8 cellular contexts compared by ENCODE assay signal in genomic region chr19:6458695-6459355, GRCh38. TPM values are rescaled to one million over a fixed set of nuclear protein-coding genes. Genes with fewer than 3 reads are reported as not detected.
DNase-seq lines count a peak whose midpoint lies in the region; ATAC-seq and TF ChIP-seq lines count a peak whose summit lies in the region.

No MANE protein-coding gene starts in this region.

- H3K36me3 ChIP-seq in HCT116 (ENCODE audit: control insufficient read depth in 1 of 2, insufficient read depth in 2 of 2, low read length in 2 of 2) (peaks cover 6 to 17% of the 10 kb centered on the region in 2 experiments; a peak in 3 of 4 replicates), smooth muscle cell (ENCODE audit: low read depth) (peaks cover 10% of the 10 kb centered on the region)

- H3F3A ChIP-seq in smooth muscle cell (ENCODE audit: low read depth): no peaks in the 10 kb centered on the region

- BruUV-seq in HCT116 (replicated peaks; lab: Mats Ljungman, UMichigan): no TSS peak

- TF ChIP-seq CTCF in HCT116 (IDR thresholded peaks at IDR 0.05 in 2 of 3, conservative IDR thresholded peaks at IDR 0.05 in 1 of 3; ENCODE audit: borderline replicate concordance in 1 of 3, insufficient read depth in 1 of 3, low read depth in 2 of 3, low read length in 2 of 3) (no peak), smooth muscle cell (IDR thresholded peaks at IDR 0.05; ENCODE audit: borderline replicate concordance, insufficient read depth, poor library complexity, severe bottlenecking) (no peak)
- no peak for TF ChIP-seq CTCF in activated CD8-positive, alpha-beta T cell treated with anti-CD3 and anti-CD28 coated beads for 36 hours (IDR thresholded peaks at IDR 0.05)

- H3K9me2 ChIP-seq in HCT116 (ENCODE audit: insufficient read depth): no peaks in the 10 kb centered on the region

- CTCF ChIA-PET in HCT116 (lab: Charles Lee): no interaction called here
- CTCF ChIA-PET in activated CD8-positive, alpha-beta T cell treated with anti-CD3 and anti-CD28 coated beads for 36 hours (lab: Charles Lee): interaction anchor here (1.2 kb wide), 1 partner anchor 211 kb away, joined by 3 read pairs; the partner anchor contains the start of gene TNFSF14

- H3K27ac ChIP-seq in HCT116 (ENCODE audit: low read depth, low read length) (peak overlapping the region; percentile 62), smooth muscle cell (ENCODE audit: low read depth) (no peak overlapping the region)

- H3K4me1 ChIP-seq in HCT116 (ENCODE audit: control insufficient read depth in 1 of 2, insufficient read depth in 2 of 2, low read length in 2 of 2) (peaks cover 18 to 32% of the 10 kb centered on the region in 2 experiments), smooth muscle cell (ENCODE audit: low read depth) (no peaks in the 10 kb centered on the region)

- H3K9ac ChIP-seq in HCT116 (ENCODE audit: low read length): peak overlapping the region; percentile 71
- peak overlapping the region; percentile 47 for H3K9ac ChIP-seq in smooth muscle cell (ENCODE audit: low read depth)

- no peak for TF ChIP-seq POLR2A in HCT116 (IDR thresholded peaks at IDR 0.05; ENCODE audit: borderline replicate concordance, extremely low read depth, insufficient read depth, insufficient read length)

- WGBS in smooth muscle cell (ENCODE audit: low lambda C conversion rate): 29% methylated on average over 23 of the region's 24 CpGs

- peaks cover 16% of the 10 kb centered on the region for H3K9me3 Mint-ChIP-seq in activated CD8-positive, alpha-beta T cell treated with anti-CD3 and anti-CD28 coated beads for 36 hours

- H3K79me2 ChIP-seq in HCT116 (ENCODE audit: insufficient read depth, low read length) (0 out of 2 replicates have a peak, but pooled peaks cover 3% of the 10 kb centered on the region), smooth muscle cell (ENCODE audit: low read depth) (no peaks in the 10 kb centered on the region)

- no peak for TF ChIP-seq RAD21 in HCT116 (IDR thresholded peaks at IDR 0.05; ENCODE audit: low read depth)

- H3K27me3 Mint-ChIP-seq in activated CD8-positive, alpha-beta T cell treated with anti-CD3 and anti-CD28 coated beads for 36 hours: no peaks in the 10 kb centered on the region

- RAD21 ChIA-PET in HCT116 (lab: Charles Lee; ENCODE audit: low non-redundant PET in 1 of 2, low total read pairs in 2 of 2, uncharacterized antibody in 2 of 2, unreplicated experiment in 2 of 2): no interaction called here

- ATAC-seq in HCT116 (0 out of 2 replicates have a peak, but pooled peaks have one; percentile 12), HG02970 (IDR thresholded peaks at IDR 0.05; ENCODE audit: low FRiP score, unreplicated experiment) (no peak)
- no peak for ATAC-seq in activated CD8-positive, alpha-beta T cell treated with anti-CD3 and anti-CD28 coated beads for 36 hours

- H3K4me2 ChIP-seq in HCT116 (ENCODE audit: low read length): peak overlapping the region; percentile 99
- peak overlapping the region; percentile 94 for H3K4me2 ChIP-seq in smooth muscle cell

- H3K4me1 Mint-ChIP-seq in activated CD8-positive, alpha-beta T cell treated with anti-CD3 and anti-CD28 coated beads for 36 hours (ENCODE audit: low read depth): peaks cover 19% of the 10 kb centered on the region

- no peaks in the 10 kb centered on the region for H3K27me3 ChIP-seq in HCT116 (ENCODE audit: insufficient read depth, low read length)
- H3K27me3 ChIP-seq in smooth muscle cell (ENCODE audit: low read depth): peaks cover 6% of the 10 kb centered on the region

- peak overlapping the region; percentile 75 for H3K27ac Mint-ChIP-seq in activated CD8-positive, alpha-beta T cell treated with anti-CD3 and anti-CD28 coated beads for 36 hours

- H2AFZ ChIP-seq in HCT116 (ENCODE audit: low read depth, low read length, poor library complexity, severe bottlenecking): no peak overlapping the region
- peak overlapping the region; percentile 86 for H2AFZ ChIP-seq in smooth muscle cell (ENCODE audit: low read depth)

- H3K36me3 Mint-ChIP-seq in activated CD8-positive, alpha-beta T cell treated with anti-CD3 and anti-CD28 coated beads for 36 hours (ENCODE audit: low read depth): peaks cover 27% of the 10 kb centered on the region

- H4K20me1 ChIP-seq in HCT116 (ENCODE audit: insufficient read depth) (no peaks in the 10 kb centered on the region), smooth muscle cell (ENCODE audit: low read depth) (no peaks in the 10 kb centered on the region)

- H3K4me3 ChIP-seq in HCT116 (replicated peaks in 1 of 2; ENCODE audit: low read depth in 1 of 2, low read length in 2 of 2): peak overlapping the region; percentile 66 to 88
- H3K4me3 ChIP-seq in iPS-11a (ENCODE audit: low read depth, low read length): peak overlapping the region; percentile 72
- H3K4me3 ChIP-seq in smooth muscle cell: peak overlapping the region; percentile 86

- POLR2A ChIA-PET in HCT116 (lab: Charles Lee): no interaction called here
- POLR2A ChIA-PET in activated CD8-positive, alpha-beta T cell treated with anti-CD3 and anti-CD28 coated beads for 36 hours (lab: Charles Lee): interaction anchor here (0.6 to 1.3 kb wide), 5 partner anchors 12 to 405 kb away, joined by 3 to 6 read pairs (median 3); partner anchors contain the start of genes DENND1C and KHSRP

- intact Hi-C loops in HCT116 (cut with micrococcal nuclease): no loop called here
- intact Hi-C loops in activated CD8-positive, alpha-beta T cell treated with anti-CD3 and anti-CD28 coated beads for 36 hours (cut with micrococcal nuclease): no loop called here

- DNase-seq in HCT116 (ENCODE audit: low read depth, low spot score): no peak
- no peak for DNase-seq in activated CD8-positive, alpha-beta T cell treated with anti-CD3 and anti-CD28 coated beads for 36 hours
- DNase-seq in smooth muscle cell (lab: John Stamatoyannopoulos, UW; ENCODE audit: unreplicated experiment): no peak
- no peak for DNase-seq in stimulated activated CD4-positive, alpha-beta T cell treated with anti-CD3 and anti-CD28 coated beads, Interleukin-1b, Interleukin-23, amount 100 ng/mL, for 48 hours
- no peak for DNase-seq in NCI-H128 (lab: John Stamatoyannopoulos, UW; ENCODE audit: unreplicated experiment)
- DNase-seq in HuH-7 (ENCODE audit: low spot score): no peak

- peaks cover 0 to 8% of the 10 kb centered on the region in 2 experiments; a peak in 2 of 4 replicates for H3K9me3 ChIP-seq in HCT116 (ENCODE audit: control insufficient read depth in 1 of 2, insufficient read depth in 1 of 2, low read depth in 1 of 2, low read length in 2 of 2)
- H3K9me3 ChIP-seq in smooth muscle cell (replicated peaks; ENCODE audit: low read depth): no peaks in the 10 kb centered on the region

- H3K4me3 Mint-ChIP-seq in activated CD8-positive, alpha-beta T cell treated with anti-CD3 and anti-CD28 coated beads for 36 hours: peak overlapping the region; percentile 79

TF ChIP-seq in HCT116, 20 proteins besides CTCF, POLR2A, EP300 and RAD21 (continues in another document):
- no peak for TF ChIP-seq YY1 (IDR thresholded peaks at IDR 0.05; ENCODE audit: extremely low read depth, insufficient replicate concordance, low read depth, low read length)
- TF ChIP-seq ELF1 (IDR thresholded peaks at IDR 0.05; ENCODE audit: borderline replicate concordance, low read depth): no peak
- TF ChIP-seq EZH2 (IDR thresholded peaks at IDR 0.05): no peak
- no peak for TF ChIP-seq TCF7L2 (IDR thresholded peaks at IDR 0.05; ENCODE audit: borderline replicate concordance, extremely low read depth, insufficient read depth, insufficient read length)
- TF ChIP-seq MAX (IDR thresholded peaks at IDR 0.05): no peak
- TF ChIP-seq ZBTB33 (IDR thresholded peaks at IDR 0.05; ENCODE audit: extremely low read depth, insufficient replicate concordance, low read length): no peak
- TF ChIP-seq CBX3 (IDR thresholded peaks at IDR 0.05; ENCODE audit: low read depth): no peak

RNA-seq across cellular contexts. Expression of gene SLC25A23, which starts 0.8 kb away (rescaled TPM):
- total RNA-seq in HCT116 (2021; ENCODE audit: unreplicated experiment) (89.5 TPM), smooth muscle cell (34.2 and 57.1 TPM in 2 replicates)
- 78.8 and 79.0 TPM in 2 replicates for polyA plus RNA-seq in HCT116 (2012)
- total RNA-seq in activated CD8-positive, alpha-beta T cell treated with anti-CD3 and anti-CD28 coated beads for 36 hours: 10 to 100 TPM; 11.9 to 12.1 TPM
- polyA plus RNA-seq in smooth muscle cell: 46.9 and 58.7 TPM in 2 replicates

RNA-seq across cellular contexts. Expression of gene CRB3, which starts 5.2 kb away (rescaled TPM):
- 40.5 TPM for total RNA-seq in HCT116 (2021; ENCODE audit: unreplicated experiment)
- 47.9 and 49.7 TPM in 2 replicates for polyA plus RNA-seq in HCT116 (2012)
- total RNA-seq in activated CD8-positive, alpha-beta T cell treated with anti-CD3 and anti-CD28 coated beads for 36 hours: under 1 TPM; 0.58 to 0.70 TPM
- total RNA-seq in smooth muscle cell: 4.0 and 7.8 TPM in 2 replicates
- polyA plus RNA-seq in smooth muscle cell: 2.5 and 12.1 TPM in 2 replicates

RNA-seq across cellular contexts. Expression of gene DENND1C, which starts 22.8 kb away (rescaled TPM):
- total RNA-seq in HCT116 (2021; ENCODE audit: unreplicated experiment) (0.54 TPM), smooth muscle cell (0.04 TPM in 1 of 2 replicates, not detected in the other)
- polyA plus RNA-seq in HCT116 (2012): 18.3 and 22.6 TPM in 2 replicates
- total RNA-seq in activated CD8-positive, alpha-beta T cell treated with anti-CD3 and anti-CD28 coated beads for 36 hours: 10 to 100 TPM; 58.2 to 61.2 TPM
- 0.67 and 3.3 TPM in 2 replicates for polyA plus RNA-seq in smooth muscle cell

RNA-seq across cellular contexts. Expression of gene SLC25A41, which starts 25.3 kb away (rescaled TPM):
- 0.93 TPM for total RNA-seq in HCT116 (2021; ENCODE audit: unreplicated experiment)
- polyA plus RNA-seq in HCT116 (2012): 1.00 and 1.4 TPM in 2 replicates
- not detected for total RNA-seq in activated CD8-positive, alpha-beta T cell treated with anti-CD3 and anti-CD28 coated beads for 36 hours
- total RNA-seq in smooth muscle cell: not detected in 2 replicates
- polyA plus RNA-seq in smooth muscle cell: 0.30 and 0.57 TPM in 2 replicates

RNA-seq across cellular contexts. Expression of gene KHSRP, which starts 34.2 kb away (rescaled TPM):
- 553 TPM for total RNA-seq in HCT116 (2021; ENCODE audit: unreplicated experiment)
- polyA plus RNA-seq in HCT116 (2012): 341 and 370 TPM in 2 replicates
- 100 to 1,000 TPM; 366 to 370 TPM for total RNA-seq in activated CD8-positive, alpha-beta T cell treated with anti-CD3 and anti-CD28 coated beads for 36 hours
- total RNA-seq in smooth muscle cell: 59.1 and 88.3 TPM in 2 replicates
- 169 and 179 TPM in 2 replicates for polyA plus RNA-seq in smooth muscle cell

Comparison
In these comparisons a context has a peak if more than half of its experiments do, and no peak if none do; other contexts are left out.
1. RNA of gene DENND1C, which starts 22.8 kb away (total RNA-seq): 58.2 to 61.2 TPM in activated CD8-positive, alpha-beta T cell treated with anti-CD3 and anti-CD28 coated beads for 36 hours; 0.54 TPM in HCT116 (single experiment) and 0.04 TPM in smooth muscle cell; every median in the first group is over 10 times any median in the second.
2. Peak in every context shown above with its lines, with median percentiles within 50 percentile points of each other: H3K4me3 ChIP-seq.